In genomic region chr20:46994341-46994740, GRCh38 we compare ENCODE assay signal across 7 cellular contexts.
DNase-seq lines count a peak whose midpoint lies in the region; ATAC-seq lines count a peak whose summit lies in the region.

No MANE protein-coding gene starts in this region.

- in situ Hi-C loops in KBM-7 (cut with MboI; ENCODE audit: low pct_unique_long_range_greater_than_20kb, low sequenced_read_pairs) = no loop called here

- ATAC-seq in GM19035 (IDR thresholded peaks at IDR 0.05; ENCODE audit: unreplicated experiment) (peak; percentile 82), HG03039 (IDR thresholded peaks at IDR 0.05; ENCODE audit: unreplicated experiment) (peak; percentile 80), Right ventricle myocardium superior (ENCODE audit: poor library complexity) (no peak)

- peak; percentile 20 for DNase-seq in activated CD8-positive, alpha-beta memory T cell treated with anti-CD3 and anti-CD28 coated beads, Interleukin-2, amount 50 U/mL, for 24 hours (ENCODE audit: extremely low read depth)
- peak; percentile 64 for DNase-seq in stimulated activated CD4-positive, alpha-beta T cell treated with anti-CD3 and anti-CD28 coated beads, Interleukin-4, amount 100 ng/mL, for 24 hours
- DNase-seq in KBM-7 (no peak), GOT3 (lab: John Stamatoyannopoulos, UW) (no peak), Right ventricle myocardium superior (no peak)

- intact Hi-C loops in Right ventricle myocardium superior (cut with DNase I) = no loop called here

Comparison
In these comparisons a context has a peak if more than half of its experiments do, and no peak if none do; other contexts are left out.
1. DNase-seq: peak in activated CD8-positive, alpha-beta memory T cell treated with anti-CD3 and anti-CD28 coated beads, Interleukin-2, amount 50 U/mL, for 24 hours (single experiment) and stimulated activated CD4-positive, alpha-beta T cell treated with anti-CD3 and anti-CD28 coated beads, Interleukin-4, amount 100 ng/mL, for 24 hours (single experiment); none in KBM-7 (single experiment), GOT3 (single experiment) and Right ventricle myocardium superior (single experiment).